In genomic region chr10:114412907-114413386, GRCh38 we compare ENCODE assay signal across 13 cellular contexts. TPM values are rescaled to one million over a fixed set of nuclear protein-coding genes. Genes with fewer than 3 reads are reported as not detected.
DNase-seq lines count a peak whose midpoint lies in the region; ATAC-seq and TF ChIP-seq lines count a peak whose summit lies in the region.
"Had no signal": no experiment of that assay in that cellular context is flagged by ENCODE, and none has a peak within 500 bp of the region (broad histone marks: within the 10 kb centered on the region; RNA-seq: fewer than 3 reads in every experiment).

No MANE protein-coding gene starts in this region.

- H3K4me1 ChIP-seq in foreskin keratinocyte (peaks cover 19% of the 10 kb centered on the region), prostate gland (replicated peaks) (no peaks in the 10 kb centered on the region)
- H3K4me1 ChIP-seq: uterus had no signal

- peaks cover 8% of the 10 kb centered on the region for H3K27me3 Mint-ChIP-seq in mesothelial cell of epicardium (ENCODE audit: low read depth)
- peaks cover 36 to 65% of the 10 kb centered on the region in 2 donors for H3K27me3 Mint-ChIP-seq in effector memory CD8-positive, alpha-beta T cell

- H3K9me3 ChIP-seq in prostate gland = no peaks in the 10 kb centered on the region
- H3K9me3 ChIP-seq: uterus had no signal

- 19% methylated on average over 5 of the region's 5 CpGs for WGBS in prostate gland

- H3K27ac ChIP-seq in foreskin keratinocyte (no peak overlapping the region), prostate gland (peak overlapping the region; percentile 27 to 38)
- H3K27ac ChIP-seq: uterus had no signal

- no peaks in the 10 kb centered on the region for H3K9me3 Mint-ChIP-seq in mesothelial cell of epicardium
- no peaks in the 10 kb centered on the region for H3K9me3 Mint-ChIP-seq in effector memory CD8-positive, alpha-beta T cell

- H3K4me3 Mint-ChIP-seq in mesothelial cell of epicardium = no peak overlapping the region
- no peak overlapping the region for H3K4me3 Mint-ChIP-seq in effector memory CD8-positive, alpha-beta T cell

- no peak for TF ChIP-seq POLR2A in prostate gland (IDR thresholded peaks at IDR 0.05)

- H3K27ac Mint-ChIP-seq in mesothelial cell of epicardium = no peak overlapping the region
- H3K27ac Mint-ChIP-seq in effector memory CD8-positive, alpha-beta T cell = no peak overlapping the region

- H3K4me3 ChIP-seq in prostate gland = no peak overlapping the region
- H3K4me3 ChIP-seq: uterus had no signal

- H3K4me1 Mint-ChIP-seq in mesothelial cell of epicardium = peaks cover 8% of the 10 kb centered on the region
- H3K4me1 Mint-ChIP-seq in effector memory CD8-positive, alpha-beta T cell (ENCODE audit: low read depth in 2 of 2) = peaks cover 0 to under 1% of the 10 kb centered on the region in 2 donors

- DNase-seq in ELF-1 (ENCODE audit: low read depth, low spot score) = peak; percentile 42
- DNase-seq in foreskin keratinocyte = peak in 1 of 2 donors; percentile 56
- no peak for DNase-seq in prostate gland (ENCODE audit: low spot score)
- no peak for DNase-seq in mesothelial cell of epicardium (ENCODE audit: low spot score in 2 of 2, unreplicated experiment in 2 of 2)
- DNase-seq in NCI-H69 (lab: John Stamatoyannopoulos, UW) = no peak
- no peak for DNase-seq in effector memory CD8-positive, alpha-beta T cell
- DNase-seq: activated CD4-positive, alpha-beta T cell treated with anti-CD3 and anti-CD28 coated beads for 1 hour; effector CD4-positive, alpha-beta T cell; NCI-H2107; SHP77 treated with DMSO at 0.1 percent for 48 hours had no signal

- H3K27me3 ChIP-seq in foreskin keratinocyte (no peaks in the 10 kb centered on the region), prostate gland (replicated peaks; ENCODE audit: insufficient read depth) (no peaks in the 10 kb centered on the region)
- H3K27me3 ChIP-seq: uterus had no signal

- ATAC-seq in SK-N-SH treated with all-trans-retinoic acid at 6 μM for 48 hours (peak; percentile 29; the same call in 1 of the 3 replicates), foreskin keratinocyte (peak; percentile 32), GM18517 (IDR thresholded peaks at IDR 0.05; ENCODE audit: unreplicated experiment) (no peak)
- no peak for ATAC-seq in effector memory CD8-positive, alpha-beta T cell (replicated peaks)

- intact Hi-C loops in prostate gland (cut with DNase I) = no loop called here

- TF ChIP-seq CTCF in foreskin keratinocyte (conservative IDR thresholded peaks at IDR 0.05) (no peak), prostate gland (IDR thresholded peaks at IDR 0.05) (no peak), mesothelial cell of epicardium (IDR thresholded peaks at IDR 0.05; ENCODE audit: unreplicated experiment) (no peak)

- H3K36me3 Mint-ChIP-seq in mesothelial cell of epicardium = no peaks in the 10 kb centered on the region
- H3K36me3 Mint-ChIP-seq in effector memory CD8-positive, alpha-beta T cell (ENCODE audit: insufficient read depth) = peaks cover 4% of the 10 kb centered on the region

- H3K36me3 ChIP-seq in prostate gland = no peaks in the 10 kb centered on the region
- H3K36me3 ChIP-seq: uterus had no signal

TF ChIP-seq in SK-N-SH treated with all-trans-retinoic acid at 6 μM for 48 hours, 23 proteins besides CTCF, POLR2A, EP300 and RAD21:
- no peak for TF ChIP-seq CREB5 (CRISPR knock-in tag; IDR thresholded peaks at IDR 0.05; ENCODE audit: low read depth)

RNA-seq across cellular contexts. Expression of gene AFAP1L2, which starts 8.6 kb away (rescaled TPM):
- total RNA-seq in foreskin keratinocyte = 53.8 and 58.4 TPM in 2 replicates
- polyA plus RNA-seq in foreskin keratinocyte = 24.2 and 24.6 TPM in 2 replicates
- 10 to 100 TPM; 16.1 to 34.1 TPM for total RNA-seq in prostate gland
- total RNA-seq in mesothelial cell of epicardium = 4.0 to 5.7 TPM (median 5.7 TPM) in 3 replicates

Comparison
In these comparisons a context has a peak if more than half of its experiments do, and no peak if none do; other contexts are left out.
1. ATAC-seq: peak in SK-N-SH treated with all-trans-retinoic acid at 6 μM for 48 hours (single experiment) and foreskin keratinocyte (single experiment); none in GM18517 (single experiment) and effector memory CD8-positive, alpha-beta T cell (single experiment).